In genomic region chr1:201461193-201461657, GRCh38 we compare ENCODE assay signal across 8 cellular contexts. TPM values are rescaled to one million over a fixed set of nuclear protein-coding genes. Genes with fewer than 3 reads are reported as not detected.
A peak's percentile ranks its signal among the peaks of the same experiment; 100 is the strongest.
DNase-seq lines count a peak whose midpoint lies in the region; ATAC-seq and TF ChIP-seq lines count a peak whose summit lies in the region.

No MANE protein-coding gene starts in this region.

- DNase-seq in HT-29 (ENCODE audit: low spot score) (peak; percentile 92), kidney glomerular epithelial cell (lab: John Stamatoyannopoulos, UW) (peak; percentile 97), type B pancreatic cell (ENCODE audit: extremely low spot score, unreplicated experiment) (no peak), NCI-H1436 (lab: John Stamatoyannopoulos, UW) (no peak)

- ATAC-seq in HG03139 (IDR thresholded peaks at IDR 0.05; ENCODE audit: unreplicated experiment) (no peak), HG02678 (IDR thresholded peaks at IDR 0.05; ENCODE audit: unreplicated experiment) (no peak), GM18520 (IDR thresholded peaks at IDR 0.05; ENCODE audit: unreplicated experiment) (no peak)

- peak overlapping the region; percentile 23 to 95 (median 92) for H3K27ac Mint-ChIP-seq in brain
- H3K27ac Mint-ChIP-seq in type B pancreatic cell, result peak overlapping the region; percentile 97

- H3K9me3 Mint-ChIP-seq in brain, result peaks cover 0 to 3% (median 0%) of the 10 kb centered on the region in 5 experiments
- no peaks in the 10 kb centered on the region for H3K9me3 Mint-ChIP-seq in type B pancreatic cell

- H3K4me3 Mint-ChIP-seq in brain, result peak overlapping the region in 4 of 5 experiments; percentile 7 to 76 (median 30)
- peak overlapping the region; percentile 80 for H3K4me3 Mint-ChIP-seq in type B pancreatic cell

- peaks cover 26% of the 10 kb centered on the region for H3K36me3 Mint-ChIP-seq in brain
- H3K36me3 Mint-ChIP-seq in type B pancreatic cell, result peaks cover 8% of the 10 kb centered on the region

- TF ChIP-seq CTCF in brain (conservative IDR thresholded peaks at IDR 0.05) (no peak), type B pancreatic cell (conservative IDR thresholded peaks at IDR 0.05) (no peak)

- H3K27me3 Mint-ChIP-seq in brain (peaks cover 4% of the 10 kb centered on the region), type B pancreatic cell (no peaks in the 10 kb centered on the region)

- H3K4me1 Mint-ChIP-seq in brain (peaks cover 73% of the 10 kb centered on the region), type B pancreatic cell (ENCODE audit: unreplicated experiment) (peaks cover 38% of the 10 kb centered on the region)

RNA-seq across cellular contexts. Expression of gene PHLDA3, which starts 7.8 kb away (rescaled TPM):
- 39.4 and 49.4 TPM in 2 replicates for total RNA-seq in HT-29 (2014; rRNA removed; shearing (Covaris generic))
- 29.9 TPM for polyA plus RNA-seq in brain (ENCODE audit: insufficient read depth, low read depth, low replicate concordance)
- 59.3 and 132 TPM in 2 replicates for total RNA-seq in type B pancreatic cell (ENCODE audit: low replicate concordance)

RNA-seq across cellular contexts. Expression of gene TNNI1, which starts 39.7 kb away (rescaled TPM):
- not detected in 2 replicates for total RNA-seq in HT-29 (2014; rRNA removed; shearing (Covaris generic))
- polyA plus RNA-seq in brain (ENCODE audit: insufficient read depth, low read depth, low replicate concordance), result not detected
- 0.12 and 6.1 TPM in 2 replicates for total RNA-seq in type B pancreatic cell (ENCODE audit: low replicate concordance)

RNA-seq across cellular contexts. Expression of gene CSRP1, which starts 45.7 kb away (rescaled TPM):
- total RNA-seq in HT-29 (2014; rRNA removed; shearing (Covaris generic)), result 183 and 213 TPM in 2 replicates
- polyA plus RNA-seq in brain (ENCODE audit: insufficient read depth, low read depth, low replicate concordance), result 599 TPM
- 7.3 and 139 TPM in 2 replicates for total RNA-seq in type B pancreatic cell (ENCODE audit: low replicate concordance)

Comparison
In these comparisons a context has a peak if more than half of its experiments do, and no peak if none do; other contexts are left out.
1. DNase-seq: peak in HT-29 (single experiment) and kidney glomerular epithelial cell (single experiment); none in type B pancreatic cell (single experiment) and NCI-H1436 (single experiment).